23 cellular contexts compared by ENCODE assay signal in the genomic region with DNA sequence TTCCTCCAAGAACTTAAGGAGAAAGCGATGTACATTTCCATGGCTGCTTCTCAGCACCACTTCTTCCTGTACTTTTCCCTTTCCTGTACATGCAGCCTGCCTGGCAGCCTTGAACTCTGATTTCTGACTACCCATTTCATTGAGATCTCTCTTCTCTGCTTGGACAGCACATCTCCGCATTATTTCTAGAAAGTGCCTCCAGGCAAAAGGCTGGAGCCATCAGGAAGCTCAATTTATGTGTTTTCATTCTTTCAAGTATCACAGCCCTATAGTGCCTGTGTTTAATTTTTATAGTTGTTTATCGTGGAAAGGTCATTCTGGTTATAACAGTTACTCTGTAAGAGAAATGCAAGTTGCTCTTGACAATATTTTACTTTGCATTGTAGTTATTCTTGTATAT.
"Had no signal": no experiment of that assay in that cellular context is flagged by ENCODE, and none has a peak within 500 bp of the region (broad histone marks: within the 10 kb centered on the region; RNA-seq: fewer than 3 reads in every experiment).

No MANE protein-coding gene starts in this region.

- H3K4me1 ChIP-seq: adrenal gland had no signal

- H3K9ac ChIP-seq: KMS-11 had no signal

- H3K27ac ChIP-seq: adrenal gland, KMS-11, PC-9, SK-N-MC, WERI-Rb-1 had no signal

- H3K9me3 ChIP-seq: adrenal gland had no signal

- DNase-seq: activated CD4-positive, alpha-beta memory T cell treated with anti-CD3 and anti-CD28 coated beads, Interleukin-2, amount 10 ng/mL, durations not matched to agents 7 days and 5 days; activated CD4-positive, alpha-beta T cell treated with anti-CD3 and anti-CD28 coated beads for 36 hours; activated CD4-positive, alpha-beta T cell treated with anti-CD3 and anti-CD28 coated beads, Interleukin-2, amount 50 U/mL, for 1 hour; activated naive CD4-positive, alpha-beta T cell treated with anti-CD3 and anti-CD28 coated beads, Interleukin-2, amount 50 U/mL, for 16 hours; activated naive CD8-positive, alpha-beta T cell treated with anti-CD3 and anti-CD28 coated beads, Interleukin-2, amount 10 ng/mL, durations not matched to agents 7 days and 5 days; activated T-cell treated with anti-CD3 and anti-CD28 coated beads, Interleukin-2, amount 50 U/mL, for 72 hours; adrenal gland; anterior cingulate cortex; cerebellar nuclear complex; MM.1S; NCI-H1105; NCI-H1436; NCI-H1694 treated with DMSO at 0.1 percent for 48 hours; NCI-H2029 treated with DMSO at 0.1 percent for 48 hours; NCI-H345; NCI-H510A; NCI-H526 treated with DMSO at 0.1 percent for 48 hours; PC-9; RPMI8226; T-helper 1 cell; WERI-Rb-1 had no signal

- H3K27me3 ChIP-seq: adrenal gland had no signal

- H3K4me3 ChIP-seq: adrenal gland, PC-9, SK-N-MC had no signal

- H2AFZ ChIP-seq: PC-9 had no signal

- H3K36me3 ChIP-seq: adrenal gland, WERI-Rb-1 had no signal

- H3K4me2 ChIP-seq: KMS-11, PC-9 had no signal
